In the genomic region with DNA sequence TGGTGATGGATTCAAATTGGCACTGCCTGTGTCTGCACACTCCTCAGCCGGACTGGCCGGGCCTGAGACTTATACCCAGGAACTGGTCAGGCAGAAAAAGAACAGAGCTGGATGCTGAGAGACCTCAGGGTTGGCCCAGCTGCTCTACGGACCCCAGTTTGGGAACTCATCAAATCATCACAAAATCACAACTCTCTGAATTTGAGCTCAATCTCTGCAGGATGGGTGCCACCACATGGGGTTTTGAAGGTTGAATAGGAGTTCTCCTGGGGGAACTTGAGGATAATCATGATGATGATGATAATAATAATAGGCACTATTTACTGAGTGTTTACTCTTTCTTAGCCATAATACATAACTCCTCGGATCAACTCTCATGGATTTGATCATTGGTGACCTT, we compare ENCODE assay signal across 6 cellular contexts. TPM values are rescaled to one million over a fixed set of nuclear protein-coding genes. Genes with fewer than 3 reads are reported as not detected.
"Had no signal": no experiment of that assay in that cellular context is flagged by ENCODE, and none has a peak within 500 bp of the region (broad histone marks: within the 10 kb centered on the region; RNA-seq: fewer than 3 reads in every experiment).

No MANE protein-coding gene starts in this region.

RNA-seq across cellular contexts. Expression of a gene that starts 1.0 kb away (rescaled TPM):
- total RNA-seq: GM23248, GM23338, H7, H9 had no signal
- polyA plus RNA-seq: GM23338 had no signal

RNA-seq across cellular contexts. Expression of a gene that starts 6.0 kb away (rescaled TPM):
- total RNA-seq: H1, H7, H9 had no signal
- polyA plus RNA-seq: GM23248, GM23338, H1 had no signal

RNA-seq across cellular contexts. Expression of a gene that starts 6.2 kb away (rescaled TPM):
- total RNA-seq: GM23338, H1, H7, H9 had no signal
- polyA plus RNA-seq: GM23338 had no signal

RNA-seq across cellular contexts. Expression of a gene that starts 11.0 kb away (rescaled TPM):
- total RNA-seq: GM23248, GM23338, H4, H7 had no signal
- polyA plus RNA-seq: GM23248 had no signal

RNA-seq across cellular contexts. Expression of a gene that starts 14.9 kb away (rescaled TPM):
- total RNA-seq: H4, H7 had no signal
